Comparison of ENCODE assay signal across 19 cellular contexts in the genomic region with DNA sequence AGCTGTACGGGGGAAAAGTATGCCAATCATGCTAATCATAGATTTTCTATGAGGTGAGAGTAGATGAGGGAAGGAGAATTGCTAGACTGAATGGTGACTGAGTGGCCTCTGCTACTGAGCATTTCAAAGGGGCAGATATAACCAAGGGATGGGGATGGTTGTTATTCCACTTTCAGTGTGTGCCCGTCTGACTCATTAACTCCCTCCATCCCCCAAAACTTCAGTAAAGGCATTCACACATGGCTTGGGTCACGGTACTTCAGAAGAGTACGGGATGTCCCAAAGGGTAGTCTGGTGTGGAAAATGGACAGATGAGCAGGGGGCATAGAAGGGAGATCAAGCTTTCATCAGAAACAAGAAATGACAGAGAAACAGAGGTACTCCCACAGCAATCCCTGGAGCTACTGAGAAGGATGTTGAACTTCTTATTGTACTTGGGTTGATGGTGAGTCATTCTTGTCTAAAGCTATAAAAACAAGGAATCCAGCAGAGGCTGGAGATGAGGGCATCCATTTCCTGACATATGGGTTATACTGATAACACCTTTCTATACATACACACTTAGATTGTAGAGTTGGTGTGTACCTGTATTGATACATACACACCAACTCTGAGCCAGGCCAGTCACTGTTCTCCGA. TPM values are rescaled to one million over a fixed set of nuclear protein-coding genes. Genes with fewer than 3 reads are reported as not detected.
A peak's percentile ranks its signal among the peaks of the same experiment; 100 is the strongest.
DNase-seq lines count a peak whose midpoint lies in the region; ATAC-seq and TF ChIP-seq lines count a peak whose summit lies in the region.
"Had no signal": no experiment of that assay in that cellular context is flagged by ENCODE, and none has a peak within 500 bp of the region (broad histone marks: within the 10 kb centered on the region; RNA-seq: fewer than 3 reads in every experiment).

No MANE protein-coding gene starts in this region.

- TF ChIP-seq CTCF in osteoblast (IDR thresholded peaks at IDR 0.05; ENCODE audit: extremely low read depth, low read depth, low read length), result no peak

- H3K27me3 Mint-ChIP-seq in activated T-helper 17 cell treated with anti-CD3 and anti-CD28 coated beads, Interleukin-2, amount 50 U/mL, for 72 hours, result peaks cover 4% of the 10 kb centered on the region

- no peak overlapping the region for H3K27ac Mint-ChIP-seq in activated T-helper 17 cell treated with anti-CD3 and anti-CD28 coated beads, Interleukin-2, amount 50 U/mL, for 72 hours

- no peaks in the 10 kb centered on the region for H3K9me3 ChIP-seq in osteoblast (ENCODE audit: low read depth, low read length)

- no peaks in the 10 kb centered on the region for H3K9me3 Mint-ChIP-seq in activated T-helper 17 cell treated with anti-CD3 and anti-CD28 coated beads, Interleukin-2, amount 50 U/mL, for 72 hours
- H3K9me3 Mint-ChIP-seq: CD4-positive, alpha-beta memory T cell; H9 had no signal

- H3K36me3 Mint-ChIP-seq in activated T-helper 17 cell treated with anti-CD3 and anti-CD28 coated beads, Interleukin-2, amount 50 U/mL, for 72 hours (ENCODE audit: low read depth), result no peaks in the 10 kb centered on the region
- H3K36me3 Mint-ChIP-seq: CD4-positive, alpha-beta memory T cell had no signal

- ATAC-seq in activated T-helper 17 cell treated with anti-CD3 and anti-CD28 coated beads, Interleukin-2, amount 50 U/mL, for 72 hours (replicated peaks), result no peak
- no peak for ATAC-seq in GM18520 (IDR thresholded peaks at IDR 0.05; ENCODE audit: unreplicated experiment)
- ATAC-seq: SK-N-SH treated with all-trans-retinoic acid at 6 μM for 48 hours had no signal

- no peak overlapping the region for H3K4me3 ChIP-seq in osteoblast (ENCODE audit: insufficient read depth, low read length)

- no peaks in the 10 kb centered on the region for H4K20me1 ChIP-seq in osteoblast (ENCODE audit: insufficient read depth, low read length)

- H2AFZ ChIP-seq in osteoblast (ENCODE audit: low read length), result no peak overlapping the region

- no peaks in the 10 kb centered on the region for H3K4me1 Mint-ChIP-seq in activated T-helper 17 cell treated with anti-CD3 and anti-CD28 coated beads, Interleukin-2, amount 50 U/mL, for 72 hours
- H3K4me1 Mint-ChIP-seq: CD4-positive, alpha-beta memory T cell had no signal

- no peak overlapping the region for H3K4me2 ChIP-seq in osteoblast (ENCODE audit: insufficient read depth, low read length)

- H3K36me3 ChIP-seq in osteoblast (ENCODE audit: insufficient read depth, low read length), result no peaks in the 10 kb centered on the region

- no peaks in the 10 kb centered on the region for H3K27me3 ChIP-seq in osteoblast (ENCODE audit: insufficient read depth, low read length)

- H3K27ac ChIP-seq in caudate nucleus (ENCODE audit: low read depth, low read length) (peak overlapping the region; percentile 11), osteoblast (ENCODE audit: low read depth, low read length) (no peak overlapping the region)

- no peaks in the 10 kb centered on the region for H3K4me1 ChIP-seq in osteoblast (ENCODE audit: insufficient read depth, low read length)

- DNase-seq in EL, result peak; percentile 50
- DNase-seq in HT1080 (ENCODE audit: low read depth), result peak; percentile 72
- no peak for DNase-seq in caudate nucleus (lab: John Stamatoyannopoulos, UW)
- DNase-seq in osteoblast (ENCODE audit: insufficient read length, low spot score, missing footprints), result peak; percentile 44
- no peak for DNase-seq in kidney tubule cell (ENCODE audit: low spot score)
- DNase-seq in AG20443 (ENCODE audit: low spot score), result no peak
- DNase-seq: CD4-positive, alpha-beta memory T cell; DMS153; H9; Kasumi-1; NCI-H1092 treated with DMSO at 0.1 percent for 48 hours; NCI-H146; NCI-H2029 treated with DMSO at 0.1 percent for 48 hours; NCI-H2171; NCI-H446 treated with DMSO at 0.1 percent for 48 hours; SHP77 had no signal

- no peak overlapping the region for H3K4me3 Mint-ChIP-seq in activated T-helper 17 cell treated with anti-CD3 and anti-CD28 coated beads, Interleukin-2, amount 50 U/mL, for 72 hours
- H3K4me3 Mint-ChIP-seq: CD4-positive, alpha-beta memory T cell; H9 had no signal

- no peaks in the 10 kb centered on the region for H3K79me2 ChIP-seq in osteoblast (ENCODE audit: insufficient read depth, low read length)

RNA-seq across cellular contexts. Expression of a gene that starts 8.9 kb away (rescaled TPM):
- 38.3 and 39.7 TPM in 2 replicates for total RNA-seq in HT1080 (2014; rRNA removed; shearing (Covaris generic))
- polyA plus RNA-seq in HT1080 (2015; cell fraction: cytosol; rRNA removed), result 32.3 and 45.7 TPM in 2 replicates
- polyA plus RNA-seq in HT1080 (2015; cell fraction: nucleus; rRNA removed), result 64.5 and 75.1 TPM in 2 replicates
- 49.2 and 62.2 TPM in 2 replicates for total RNA-seq in osteoblast
- total RNA-seq in activated T-helper 17 cell treated with anti-CD3 and anti-CD28 coated beads, Interleukin-2, amount 50 U/mL, for 72 hours, result 10 to 100 TPM; 17.4 to 19.3 TPM

Comparison
In these comparisons a context has a peak if more than half of its experiments do, and no peak if none do; other contexts are left out.
1. DNase-seq: peak in EL (single experiment), HT1080 (single experiment) and osteoblast (single experiment); none in caudate nucleus (0 of 61), kidney tubule cell (single experiment) and AG20443 (single experiment).